Comparison of ENCODE assay signal across 1 cellular context in genomic region chr1:161065681-161066080, GRCh38.
TF ChIP-seq lines count a peak whose summit lies in the region.

No MANE protein-coding gene starts in this region.

TF ChIP-seq in A549, 52 proteins besides CTCF, POLR2A, EP300 and RAD21:
- TF ChIP-seq ZC3H11A (IDR thresholded peaks at IDR 0.05), result peak; percentile 79
